ENCODE assay signal across 6 cellular contexts in the genomic region with DNA sequence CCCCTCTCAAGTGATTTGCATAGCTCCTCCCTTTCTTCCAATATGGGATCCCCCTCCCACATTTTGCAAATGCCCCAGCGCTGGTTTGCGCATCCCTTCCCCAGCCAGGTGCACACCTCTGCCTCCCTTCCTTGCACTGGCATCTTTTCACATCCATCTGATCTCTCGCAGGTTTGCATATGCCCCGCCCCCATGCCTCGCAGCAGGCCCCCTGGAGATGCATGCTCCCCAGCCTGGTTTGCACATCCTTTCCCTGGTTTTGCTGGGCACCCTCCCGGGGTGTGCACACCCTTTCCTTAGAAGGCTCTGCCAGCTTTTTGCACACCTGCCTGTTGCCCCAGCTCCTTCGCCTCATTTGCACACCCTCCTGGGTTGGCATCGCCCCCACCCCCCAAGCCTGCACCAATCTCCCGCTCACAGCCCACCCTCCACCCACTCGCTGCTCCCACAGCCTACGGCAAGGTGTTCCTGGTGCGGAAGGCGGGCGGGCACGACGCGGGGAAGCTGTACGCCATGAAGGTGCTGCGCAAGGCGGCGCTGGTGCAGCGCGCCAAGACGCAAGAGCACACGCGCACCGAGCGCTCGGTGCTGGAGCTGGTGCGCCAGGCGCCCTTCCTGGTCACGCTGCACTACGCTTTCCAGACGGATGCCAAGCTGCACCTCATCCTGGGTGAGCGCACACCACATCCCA. TPM values are rescaled to one million over a fixed set of nuclear protein-coding genes. Genes with fewer than 3 reads are reported as not detected.
DNase-seq lines count a peak whose midpoint lies in the region; ATAC-seq and TF ChIP-seq lines count a peak whose summit lies in the region.

No MANE protein-coding gene starts in this region.

- DNase-seq in NCI-H1417 (lab: John Stamatoyannopoulos, UW) (peak; percentile 15 to 60 (median 49)), NCI-H1417 treated with DMSO at 0.1 percent for 48 hours (lab: John Stamatoyannopoulos, UW) (no peak), ascending aorta (ENCODE audit: low spot score in 2 of 2) (no peak)

- ATAC-seq in HG03097 (IDR thresholded peaks at IDR 0.05; ENCODE audit: low FRiP score, unreplicated experiment): no peak
- ATAC-seq in HG03108 (IDR thresholded peaks at IDR 0.05; ENCODE audit: unreplicated experiment): no peak

- H3K9ac ChIP-seq in muscle layer of colon (ENCODE audit: low read length): peak overlapping the region; percentile 33

- peaks cover 30 to 41% of the 10 kb centered on the region in 2 donors for H3K36me3 ChIP-seq in ascending aorta
- peaks cover 28% of the 10 kb centered on the region for H3K36me3 ChIP-seq in muscle layer of colon (ENCODE audit: insufficient read depth, low read length)

- TF ChIP-seq CTCF in ascending aorta (IDR thresholded peaks at IDR 0.05): no peak

- intact Hi-C loops in ascending aorta (cut with DNase I): loop anchor here (2.0 to 5.0 kb wide), 3 partner anchors 55 to 292 kb away; partner anchors contain the start of gene ESRRA

- peak overlapping the region in 1 of 2 donors; percentile 84 for H3K27ac ChIP-seq in ascending aorta
- H3K27ac ChIP-seq in muscle layer of colon (ENCODE audit: low read depth, low read length): peak overlapping the region; percentile 24

- H3K4me1 ChIP-seq in ascending aorta (peaks cover 20 to 32% of the 10 kb centered on the region in 2 donors), muscle layer of colon (ENCODE audit: insufficient read depth, low read length) (peaks cover 25% of the 10 kb centered on the region)

- no peaks in the 10 kb centered on the region for H3K27me3 ChIP-seq in ascending aorta
- H3K27me3 ChIP-seq in muscle layer of colon (ENCODE audit: control insufficient read depth in 1 of 2, insufficient read depth in 2 of 2, low read length in 2 of 2): no peaks in the 10 kb centered on the region

- H3K9me3 ChIP-seq in ascending aorta (no peaks in the 10 kb centered on the region), muscle layer of colon (ENCODE audit: low read length) (no peaks in the 10 kb centered on the region)

- H3K4me3 ChIP-seq in ascending aorta: peak overlapping the region; percentile 75 to 95
- H3K4me3 ChIP-seq in muscle layer of colon (ENCODE audit: low read depth in 1 of 2, low read length in 2 of 2): peak overlapping the region; percentile 90 to 92

RNA-seq across cellular contexts. Expression of gene RPS6KA4, which starts 0.9 kb away (rescaled TPM):
- 81.5 TPM for total RNA-seq in ascending aorta

RNA-seq across cellular contexts. Expression of gene CCDC88B, which starts 19.9 kb away (rescaled TPM):
- 5.1 TPM for total RNA-seq in ascending aorta

RNA-seq across cellular contexts. Expression of gene PRDX5, which starts 41.9 kb away (rescaled TPM):
- 153 TPM for total RNA-seq in ascending aorta

RNA-seq across cellular contexts. Expression of gene TRMT112, which starts 42.5 kb away (rescaled TPM):
- total RNA-seq in ascending aorta: 384 TPM

RNA-seq across cellular contexts. Expression of gene ESRRA, which starts 54.5 kb away (rescaled TPM):
- total RNA-seq in ascending aorta: 53.4 TPM

Comparison
In these comparisons a context has a peak if more than half of its experiments do, and no peak if none do; other contexts are left out.
1. DNase-seq: peak in NCI-H1417 (3 of 3); none in NCI-H1417 treated with DMSO at 0.1 percent for 48 hours (single experiment) and ascending aorta (0 of 2).